Comparison of ENCODE assay signal across 7 cellular contexts in genomic region chr9:100595391-100596199, GRCh38. TPM values are rescaled to one million over a fixed set of nuclear protein-coding genes. Genes with fewer than 3 reads are reported as not detected.
DNase-seq lines count a peak whose midpoint lies in the region; ATAC-seq and TF ChIP-seq lines count a peak whose summit lies in the region.

No MANE protein-coding gene starts in this region.

- no peaks in the 10 kb centered on the region for H3K27me3 ChIP-seq in Peyer's patch

- H3K36me3 Mint-ChIP-seq in endothelial cell (ENCODE audit: low read depth, unreplicated experiment): no peaks in the 10 kb centered on the region
- H3K36me3 Mint-ChIP-seq in mesothelial cell of epicardium: no peaks in the 10 kb centered on the region

- peaks cover 18% of the 10 kb centered on the region for H3K4me1 Mint-ChIP-seq in endothelial cell (ENCODE audit: unreplicated experiment)
- peaks cover 13% of the 10 kb centered on the region for H3K4me1 Mint-ChIP-seq in mesothelial cell of epicardium

- TF ChIP-seq CTCF in Peyer's patch (IDR thresholded peaks at IDR 0.05): peak; percentile 33 to 82 (median 76)
- peak; percentile 75 for TF ChIP-seq CTCF in endothelial cell (IDR thresholded peaks at IDR 0.05; ENCODE audit: unreplicated experiment)
- peak; percentile 74 for TF ChIP-seq CTCF in mesothelial cell of epicardium (IDR thresholded peaks at IDR 0.05; ENCODE audit: unreplicated experiment)

- H3K9me3 Mint-ChIP-seq in endothelial cell (ENCODE audit: unreplicated experiment) (no peaks in the 10 kb centered on the region), mesothelial cell of epicardium (no peaks in the 10 kb centered on the region)

- peak overlapping the region; percentile 69 for H3K27ac Mint-ChIP-seq in endothelial cell (ENCODE audit: unreplicated experiment)
- no peak overlapping the region for H3K27ac Mint-ChIP-seq in mesothelial cell of epicardium

- no peaks in the 10 kb centered on the region for H3K9me3 ChIP-seq in Peyer's patch

- H3K4me1 ChIP-seq in Peyer's patch: peaks cover 0 to 12% (median 0%) of the 10 kb centered on the region in 4 donors

- H3K36me3 ChIP-seq in Peyer's patch: no peaks in the 10 kb centered on the region

- ATAC-seq in GM19035 (IDR thresholded peaks at IDR 0.05; ENCODE audit: unreplicated experiment): peak; percentile 47

- H3K4me3 Mint-ChIP-seq in endothelial cell (ENCODE audit: unreplicated experiment) (no peak overlapping the region), mesothelial cell of epicardium (no peak overlapping the region)

- peak; percentile 12 for DNase-seq in DMS153 (lab: John Stamatoyannopoulos, UW)
- DNase-seq in Jurkat, Clone E6-1 (ENCODE audit: low read depth, low spot score): peak; percentile 34
- DNase-seq in Peyer's patch: peak in 1 of 3 donors; percentile 50
- DNase-seq in endothelial cell (ENCODE audit: low spot score): peak; percentile 71
- no peak for DNase-seq in mesothelial cell of epicardium (ENCODE audit: low spot score in 2 of 2, unreplicated experiment in 2 of 2)
- DNase-seq in T1000 (lab: John Stamatoyannopoulos, UW): no peak

- no peak overlapping the region for H3K4me3 ChIP-seq in Jurkat, Clone E6-1 (ENCODE audit: low read length)
- no peak overlapping the region for H3K4me3 ChIP-seq in Peyer's patch

- TF ChIP-seq POLR2A in Peyer's patch (IDR thresholded peaks at IDR 0.05): no peak

- no peak overlapping the region for H3K27ac ChIP-seq in Peyer's patch

- peaks cover 5% of the 10 kb centered on the region for H3K27me3 Mint-ChIP-seq in endothelial cell (ENCODE audit: unreplicated experiment)
- H3K27me3 Mint-ChIP-seq in mesothelial cell of epicardium (ENCODE audit: low read depth): peaks cover 11% of the 10 kb centered on the region

RNA-seq across cellular contexts. Expression of gene CAVIN4, which starts 17.7 kb away (rescaled TPM):
- 1.00 TPM for polyA plus RNA-seq in Jurkat, Clone E6-1 (2012; ENCODE audit: insufficient read depth, insufficient read length)
- total RNA-seq in Peyer's patch: not detected
- 7.4 TPM for total RNA-seq in endothelial cell (ENCODE audit: unreplicated experiment)
- total RNA-seq in mesothelial cell of epicardium: 4.3 to 4.9 TPM (median 4.8 TPM) in 3 replicates

Comparison
In these comparisons a context has a peak if more than half of its experiments do, and no peak if none do; other contexts are left out.
1. DNase-seq: peak in DMS153 (single experiment), Jurkat, Clone E6-1 (single experiment) and endothelial cell (single experiment); none in mesothelial cell of epicardium (0 of 2) and T1000 (single experiment).
2. Peak in every context shown above with its lines, with median percentiles within 50 percentile points of each other: CTCF ChIP-seq.